13 cellular contexts compared by ENCODE assay signal in genomic region chr6:136254851-136255466, GRCh38.
"Had no signal": no experiment of that assay in that cellular context is flagged by ENCODE, and none has a peak within 500 bp of the region (broad histone marks: within the 10 kb centered on the region; RNA-seq: fewer than 3 reads in every experiment).

No MANE protein-coding gene starts in this region.

- H3K4me1 ChIP-seq: colonic mucosa had no signal

- DNase-seq: activated CD4-positive, alpha-beta T cell treated with anti-CD3 and anti-CD28 coated beads for 36 hours; activated effector memory CD4-positive, alpha-beta T cell treated with Interleukin-2 at 50 U/mL for 16 hours; amygdala; central memory CD4-positive, alpha-beta T cell; colonic mucosa; islet precursor cell; stimulated activated CD4-positive, alpha-beta T cell treated with anti-CD3 and anti-CD28 coated beads, Interleukin-12 subunit alpha, Interleukin-12 subunit beta, amount 100 ng/mL, for 4 hours; stimulated activated CD4-positive, alpha-beta T cell treated with anti-CD3 and anti-CD28 coated beads, Interleukin-2, amount 100 ng/mL, for 24 hours had no signal

- H3K9me3 ChIP-seq: colonic mucosa, thoracic aorta had no signal

- H3K4me3 ChIP-seq: colonic mucosa, thoracic aorta had no signal

- H3K27ac ChIP-seq: colonic mucosa, parathyroid adenoma, thoracic aorta had no signal

- ATAC-seq: activated CD4-positive, alpha-beta T cell treated with anti-CD3 and anti-CD28 coated beads for 36 hours; activated naive CD4-positive, alpha-beta T cell treated with anti-CD3 and anti-CD28 coated beads, Interleukin-2, amount 50 U/mL, for 72 hours; left lobe of liver had no signal

- H3K9me3 Mint-ChIP-seq: activated naive CD4-positive, alpha-beta T cell treated with anti-CD3 and anti-CD28 coated beads, Interleukin-2, amount 50 U/mL, for 72 hours; brain had no signal

- H3K27me3 Mint-ChIP-seq: activated CD4-positive, alpha-beta T cell treated with anti-CD3 and anti-CD28 coated beads for 36 hours had no signal

- H3K27ac Mint-ChIP-seq: activated CD4-positive, alpha-beta T cell treated with anti-CD3 and anti-CD28 coated beads for 36 hours; activated naive CD4-positive, alpha-beta T cell treated with anti-CD3 and anti-CD28 coated beads, Interleukin-2, amount 50 U/mL, for 72 hours; brain had no signal

- H3K4me3 Mint-ChIP-seq: activated CD4-positive, alpha-beta T cell treated with anti-CD3 and anti-CD28 coated beads for 36 hours; brain had no signal
